Comparison of ENCODE assay signal across 19 cellular contexts in genomic region chr3:125240496-125240895, GRCh38. TPM values are rescaled to one million over a fixed set of nuclear protein-coding genes. Genes with fewer than 3 reads are reported as not detected.
DNase-seq lines count a peak whose midpoint lies in the region; ATAC-seq, FAIRE-seq and TF ChIP-seq lines count a peak whose summit lies in the region.
"Had no signal": no experiment of that assay in that cellular context is flagged by ENCODE, and none has a peak within 500 bp of the region (broad histone marks: within the 10 kb centered on the region; RNA-seq: fewer than 3 reads in every experiment).

No MANE protein-coding gene starts in this region.

- H3K36me3 ChIP-seq in HepG2 (replicated peaks in 1 of 2; ENCODE audit: control insufficient read depth in 1 of 2, insufficient read depth in 2 of 2, low read length in 2 of 2) (0 out of 5 replicates have a peak, but pooled peaks cover 0 to 6% of the 10 kb centered on the region in 2 experiments), right lobe of liver (no peaks in the 10 kb centered on the region), astrocyte (ENCODE audit: insufficient read depth, low read length) (no peaks in the 10 kb centered on the region), esophagus muscularis mucosa (no peaks in the 10 kb centered on the region), kidney (ENCODE audit: control insufficient read depth in 1 of 2, insufficient read depth in 2 of 2, low read length in 2 of 2) (peaks cover 0 to 2% of the 10 kb centered on the region in 2 donors)

- no TSS peak for BruUV-seq in HepG2 (replicated peaks; lab: Mats Ljungman, UMichigan)

- ATAC-seq in HepG2, result no peak
- ATAC-seq in right lobe of liver, result no peak
- ATAC-seq: A549; activated naive CD4-positive, alpha-beta T cell treated with anti-CD3 and anti-CD28 coated beads, Interleukin-2, amount 50 U/mL, for 72 hours; CD8-positive, alpha-beta T cell had no signal

- CTCF ChIA-PET in HepG2 (lab: Yijun Ruan, JAX; ENCODE audit: low intra/inter-chr PET ratio, low total read pairs), result no interaction called here

- H3K4me1 ChIP-seq in HepG2 (ENCODE audit: insufficient read depth, low read length), result peaks cover 9% of the 10 kb centered on the region
- no peaks in the 10 kb centered on the region for H3K4me1 ChIP-seq in right lobe of liver
- H3K4me1 ChIP-seq in astrocyte (ENCODE audit: insufficient read depth, low read length), result no peaks in the 10 kb centered on the region
- peaks cover 0 to 16% (median 3%) of the 10 kb centered on the region in 4 donors for H3K4me1 ChIP-seq in esophagus muscularis mucosa
- H3K4me1 ChIP-seq in kidney (ENCODE audit: control insufficient read depth in 1 of 2, insufficient read depth in 1 of 2, low read depth in 1 of 2, low read length in 2 of 2), result no peaks in the 10 kb centered on the region
- H3K4me1 ChIP-seq: A549, stomach had no signal

- no peak for TF ChIP-seq RAD21 in HepG2 (CRISPR knock-in tag; IDR thresholded peaks at IDR 0.05)

- no peaks in the 10 kb centered on the region for H3K9me3 ChIP-seq in HepG2 (ENCODE audit: low read length)
- H3K9me3 ChIP-seq in right lobe of liver, result no peaks in the 10 kb centered on the region
- no peaks in the 10 kb centered on the region for H3K9me3 ChIP-seq in astrocyte (ENCODE audit: insufficient read depth, low read depth, low read length)
- H3K9me3 ChIP-seq in esophagus muscularis mucosa, result no peaks in the 10 kb centered on the region
- H3K9me3 ChIP-seq in kidney (ENCODE audit: control insufficient read depth in 1 of 2, low read length in 2 of 2), result no peaks in the 10 kb centered on the region
- H3K9me3 ChIP-seq: A549, stomach had no signal

- H3K36me3 Mint-ChIP-seq in astrocyte (ENCODE audit: low read depth, unreplicated experiment), result peaks cover 3% of the 10 kb centered on the region

- H3K4me3 ChIP-seq in HepG2 (replicated peaks in 1 of 3; ENCODE audit: insufficient read depth in 1 of 3, low read depth in 2 of 3, low read length in 3 of 3) (no peak overlapping the region), right lobe of liver (no peak overlapping the region), astrocyte (ENCODE audit: insufficient read depth, low read depth, low read length) (no peak overlapping the region), foreskin fibroblast (ENCODE audit: low read depth in 1 of 2, low read length in 2 of 2) (no peak overlapping the region), esophagus muscularis mucosa (no peak overlapping the region), kidney (ENCODE audit: low read length in 2 of 2) (no peak overlapping the region)
- H3K4me3 ChIP-seq: A549, stomach had no signal

- TF ChIP-seq CTCF in HepG2 (CRISPR knock-in tag; IDR thresholded peaks at IDR 0.05) (no peak), right lobe of liver (IDR thresholded peaks at IDR 0.05) (no peak), astrocyte (IDR thresholded peaks at IDR 0.05; ENCODE audit: insufficient read depth, low read depth, low read length) (no peak), foreskin fibroblast (IDR thresholded peaks at IDR 0.05; ENCODE audit: low read depth, low read length) (no peak), esophagus muscularis mucosa (IDR thresholded peaks at IDR 0.05) (no peak), kidney (IDR thresholded peaks at IDR 0.05; ENCODE audit: borderline replicate concordance, extremely low read depth, insufficient read depth) (no peak)

- H3K9ac ChIP-seq in HepG2 (ENCODE audit: insufficient read depth, low read depth, low read length) (no peak overlapping the region), astrocyte (ENCODE audit: low read length) (no peak overlapping the region), kidney (ENCODE audit: low read length in 2 of 2) (no peak overlapping the region)

- TF ChIP-seq POLR2A in HepG2 (IDR thresholded peaks at IDR 0.05; ENCODE audit: insufficient read depth in 1 of 2, low read depth in 2 of 2, low read length in 2 of 2), result no peak
- TF ChIP-seq POLR2A in right lobe of liver (IDR thresholded peaks at IDR 0.05), result no peak
- no peak for TF ChIP-seq POLR2A in esophagus muscularis mucosa (IDR thresholded peaks at IDR 0.05; ENCODE audit: low read depth)

- no peaks in the 10 kb centered on the region for H3K79me2 ChIP-seq in HepG2 (ENCODE audit: insufficient read depth, low read length)
- H3K79me2 ChIP-seq in astrocyte (ENCODE audit: insufficient read depth, low read length), result no peaks in the 10 kb centered on the region

- POLR2A ChIA-PET in HepG2 (lab: Yijun Ruan, JAX), result no interaction called here

- H3K27me3 Mint-ChIP-seq in astrocyte (ENCODE audit: low read depth, unreplicated experiment), result no peaks in the 10 kb centered on the region

- in situ Hi-C loops in HepG2 (cut with HindIII; ENCODE audit: extremely low pct_ligation_motif_present, low pct_unique_long_range_greater_than_20kb), result no loop called here

- H3K4me3 Mint-ChIP-seq in astrocyte (ENCODE audit: unreplicated experiment), result no peak overlapping the region
- H3K4me3 Mint-ChIP-seq: CD8-positive, alpha-beta T cell; neural crest cell had no signal

- WGBS in HepG2 (ENCODE audit: low lambda C conversion rate), result 66% methylated on average over 4 of the region's 4 CpGs
- WGBS in right lobe of liver (ENCODE audit: insufficient coverage, low coverage, low lambda C conversion rate, missing lambda C conversion rate), result 53% methylated on average over 4 of the region's 4 CpGs
- 78% methylated on average over 4 of the region's 4 CpGs for WGBS in esophagus muscularis mucosa

- H3K27ac ChIP-seq in HepG2 (ENCODE audit: extremely low read length, insufficient read depth, low read length), result no peak overlapping the region
- no peak overlapping the region for H3K27ac ChIP-seq in right lobe of liver
- no peak overlapping the region for H3K27ac ChIP-seq in astrocyte (ENCODE audit: low read depth, low read length)
- H3K27ac ChIP-seq in esophagus muscularis mucosa (replicated peaks in 1 of 4), result no peak overlapping the region
- no peak overlapping the region for H3K27ac ChIP-seq in kidney (ENCODE audit: low read depth in 2 of 2, low read length in 2 of 2)
- H3K27ac ChIP-seq: A549, stomach had no signal

- intact Hi-C loops in HepG2 (cut with micrococcal nuclease; ENCODE audit: unreplicated experiment) (no loop called here), right lobe of liver (cut with DNase I) (no loop called here), esophagus muscularis mucosa (cut with DNase I) (no loop called here), kidney (cut with DNase I) (no loop called here)

- H4K20me1 ChIP-seq in HepG2 (ENCODE audit: insufficient read depth, low read length) (no peaks in the 10 kb centered on the region), astrocyte (ENCODE audit: insufficient read depth, low read length) (peaks cover 2% of the 10 kb centered on the region)

- H3K4me1 Mint-ChIP-seq in astrocyte (ENCODE audit: low read depth, unreplicated experiment), result peaks cover 15% of the 10 kb centered on the region

- H3K4me2 ChIP-seq in HepG2 (ENCODE audit: low read depth, low read length) (no peak overlapping the region), astrocyte (ENCODE audit: low read length) (no peak overlapping the region)
- H3K4me2 ChIP-seq: A549 had no signal

- no peak overlapping the region for H2AFZ ChIP-seq in HepG2 (ENCODE audit: low read length)
- H2AFZ ChIP-seq in astrocyte (ENCODE audit: low read depth, low read length), result no peak overlapping the region

- no peaks in the 10 kb centered on the region for H3K9me3 Mint-ChIP-seq in astrocyte (ENCODE audit: unreplicated experiment)
- H3K9me3 Mint-ChIP-seq: neural crest cell had no signal

- FAIRE-seq in HepG2 (lab: Jason Lieb, UNC) (no peak), astrocyte (lab: Jason Lieb, UNC) (no peak), kidney (lab: Jason Lieb, UNC) (no peak)
- FAIRE-seq: A549 had no signal

- H3K27ac Mint-ChIP-seq in astrocyte (ENCODE audit: unreplicated experiment), result no peak overlapping the region
- H3K27ac Mint-ChIP-seq: CD8-positive, alpha-beta T cell had no signal

- TF ChIP-seq EP300 in HepG2 (IDR thresholded peaks at IDR 0.05; ENCODE audit: low read depth in 2 of 2, low read length in 2 of 2) (no peak), HepG2 (CRISPR knock-in tag; IDR thresholded peaks at IDR 0.05; ENCODE audit: borderline replicate concordance) (no peak), esophagus muscularis mucosa (IDR thresholded peaks at IDR 0.05) (no peak)

- DNase-seq in HepG2 (ENCODE audit: low spot score), result no peak
- no peak for DNase-seq in right lobe of liver
- peak; percentile 35 for DNase-seq in astrocyte (ENCODE audit: low read depth)
- DNase-seq in foreskin fibroblast, result peak; percentile 31 to 60
- DNase-seq in C1 segment of cervical spinal cord (lab: John Stamatoyannopoulos, UW), result no peak
- no peak for DNase-seq in stimulated activated CD4-positive, alpha-beta T cell treated with anti-CD3 and anti-CD28 coated beads, Interleukin-2, amount 100 ng/mL, for 48 hours
- DNase-seq in esophagus muscularis mucosa (ENCODE audit: extremely low spot score), result no peak
- no peak for DNase-seq in kidney
- DNase-seq: CD8-positive, alpha-beta T cell; effector memory CD4-positive, alpha-beta T cell; Karpas-422; mammary epithelial cell; NCI-H187 treated with DMSO at 0.1 percent for 48 hours; NCI-H510A treated with DMSO at 0.1 percent for 48 hours; stimulated activated CD4-positive, alpha-beta T cell treated with anti-CD3 and anti-CD28 coated beads, Interleukin-15, amount 100 ng/mL, for 24 hours; stomach had no signal

- H3K27me3 ChIP-seq in HepG2 (ENCODE audit: control insufficient read depth in 1 of 2, insufficient read depth in 2 of 2, low read length in 2 of 2) (no peaks in the 10 kb centered on the region; a peak in 1 of 5 replicates), right lobe of liver (no peaks in the 10 kb centered on the region), astrocyte (ENCODE audit: insufficient read depth, low read length) (no peaks in the 10 kb centered on the region), esophagus muscularis mucosa (no peaks in the 10 kb centered on the region)
- H3K27me3 ChIP-seq: stomach had no signal

RNA-seq across cellular contexts. Expression of gene SLC12A8, which starts 27.9 kb away (rescaled TPM):
- total RNA-seq in HepG2 (2016; rRNA removed; fragmentation: Illumina TruSeq; extraction: Trizol) (0.13 and 0.71 TPM in 2 replicates), right lobe of liver (10 to 100 TPM in 5 of 6 experiments, 1 to 10 TPM in 1; 8.5 to 23.4 (median 20.3) TPM), astrocyte (4.2 and 4.4 TPM in 2 replicates), esophagus muscularis mucosa (1 to 10 TPM in 2 of 4 donors, under 1 TPM in 1, not detected in 1; 0.46 to 2.9 (median 1.6) TPM), kidney (29.1 TPM)
- total RNA-seq in HepG2 (2016; cell fraction: cytosol; rRNA removed; fragmentation: Illumina TruSeq; extraction: Trizol; ENCODE audit: low read depth), result 0.18 and 0.40 TPM in 2 replicates
- 0.33 and 0.52 TPM in 2 replicates for total RNA-seq in HepG2 (2016; cell fraction: insoluble cytoplasmic fraction; rRNA removed; fragmentation: Illumina TruSeq; extraction: Trizol)
- 0.10 and 0.34 TPM in 2 replicates for total RNA-seq in HepG2 (2016; cell fraction: membrane; rRNA removed; fragmentation: Illumina TruSeq; extraction: Trizol)
- 0.56 and 0.65 TPM in 2 replicates for total RNA-seq in HepG2 (2016; cell fraction: nucleus; rRNA removed; fragmentation: Illumina TruSeq; extraction: Trizol)
- polyA plus RNA-seq in HepG2 (2011; rRNA removed) (0.44 and 0.55 TPM in 2 replicates), kidney (ENCODE audit: insufficient read depth, low read depth, low replicate concordance) (5.4 TPM)
- polyA plus RNA-seq in HepG2 (2011; cell fraction: cytosol; rRNA removed), result 0.16 and 0.17 TPM in 2 replicates
- polyA plus RNA-seq in HepG2 (2011; cell fraction: nucleus; rRNA removed), result 0.14 and 0.79 TPM in 2 replicates
- 0.24 TPM in 1 of 2 replicates, not detected in the other for polyA plus RNA-seq in HepG2 (2012)
- polyA plus RNA-seq in HepG2 (2016; cell fraction: cytosol; fragmentation: Illumina TruSeq; extraction: Trizol; ENCODE audit: low read depth), result 0.03 TPM in 1 of 2 replicates, not detected in the other
- 0.13 TPM in 1 of 2 replicates, not detected in the other for polyA plus RNA-seq in HepG2 (2016; cell fraction: insoluble cytoplasmic fraction; fragmentation: Illumina TruSeq; extraction: Trizol; ENCODE audit: low read depth)
- polyA plus RNA-seq in HepG2 (2016; cell fraction: membrane; fragmentation: Illumina TruSeq; extraction: Trizol; ENCODE audit: low read depth), result 0.14 TPM in 1 of 2 replicates, not detected in the other
- 0.73 and 1.4 TPM in 2 replicates for polyA plus RNA-seq in HepG2 (2016; cell fraction: nucleus; fragmentation: Illumina TruSeq; extraction: Trizol; ENCODE audit: insufficient read depth, low read depth)
- polyA minus RNA-seq in HepG2 (2011; rRNA and poly(A)+ RNA removed; ENCODE audit: low replicate concordance), result 1.2 and 6.6 TPM in 2 replicates
- polyA minus RNA-seq in HepG2 (2011; cell fraction: cytosol; rRNA and poly(A)+ RNA removed), result not detected in 2 replicates
- polyA minus RNA-seq in HepG2 (2011; cell fraction: nucleus; rRNA and poly(A)+ RNA removed), result 0.62 and 0.90 TPM in 2 replicates
- total RNA-seq: CD8-positive, alpha-beta T cell had no signal

Comparison
In these comparisons a context has a peak if more than half of its experiments do, and no peak if none do; other contexts are left out.
1. DNase-seq: peak in astrocyte (single experiment) and foreskin fibroblast (2 of 2); none in HepG2 (single experiment), right lobe of liver (0 of 3), C1 segment of cervical spinal cord (0 of 14), stimulated activated CD4-positive, alpha-beta T cell treated with anti-CD3 and anti-CD28 coated beads, Interleukin-2, amount 100 ng/mL, for 48 hours (0 of 2), esophagus muscularis mucosa (single experiment) and kidney (single experiment).